In the genomic region with DNA sequence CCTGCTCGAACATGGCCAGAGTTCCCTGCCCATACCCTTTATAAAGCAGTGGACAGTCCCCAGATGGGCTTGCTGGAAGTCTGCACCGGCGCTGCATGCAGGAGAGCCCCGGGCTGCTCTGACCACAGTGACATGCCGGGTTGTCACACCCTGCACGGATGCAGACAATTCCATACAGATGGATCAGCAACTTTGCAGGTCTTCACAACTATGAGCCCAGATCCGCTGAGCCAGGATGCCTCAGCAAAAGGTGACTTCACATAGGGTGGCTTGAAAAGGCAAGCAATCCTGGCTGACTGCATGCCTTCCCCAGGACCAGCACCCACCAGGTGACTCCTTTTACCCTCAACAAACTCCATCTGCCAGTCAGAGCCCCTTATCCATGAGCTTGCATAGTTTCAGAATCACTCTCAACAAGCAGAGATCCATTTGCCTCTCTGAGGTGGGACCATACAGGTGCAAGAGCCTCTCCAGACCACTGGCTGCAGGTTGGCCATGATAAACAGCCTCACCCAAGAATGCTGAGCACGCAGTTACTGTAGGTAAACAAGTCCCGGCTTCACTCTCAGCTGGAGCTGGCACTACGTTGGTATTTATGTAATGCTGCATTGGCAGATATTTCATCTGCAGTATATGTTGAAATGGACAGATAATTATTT, we compare ENCODE assay signal across 17 cellular contexts.
"Had no signal": no experiment of that assay in that cellular context is flagged by ENCODE, and none has a peak within 500 bp of the region (broad histone marks: within the 10 kb centered on the region; RNA-seq: fewer than 3 reads in every experiment).

No MANE protein-coding gene starts in this region.

- H3K4me1 ChIP-seq: ascending aorta, breast epithelium, sigmoid colon, uterus had no signal

- H3K9me3 ChIP-seq: ascending aorta, breast epithelium, ovary, sigmoid colon, uterus had no signal

- H3K36me3 ChIP-seq: ascending aorta, breast epithelium, ovary, sigmoid colon, uterus had no signal

- H3K9me3 Mint-ChIP-seq: activated naive CD8-positive, alpha-beta T cell treated with anti-CD3 and anti-CD28 coated beads, Interleukin-2, amount 50 U/mL, for 24 hours had no signal

- ATAC-seq: activated CD4-positive, CD25-positive, alpha-beta regulatory T cell treated with anti-CD3 and anti-CD28 coated beads, Interleukin-2, amount 50 U/mL, for 24 hours; activated naive CD8-positive, alpha-beta T cell treated with anti-CD3 and anti-CD28 coated beads, Interleukin-2, amount 50 U/mL, for 24 hours had no signal

- H3K4me3 Mint-ChIP-seq: activated naive CD8-positive, alpha-beta T cell treated with anti-CD3 and anti-CD28 coated beads, Interleukin-2, amount 50 U/mL, for 24 hours; neural crest cell had no signal

- H3K27me3 ChIP-seq: ascending aorta, breast epithelium, ovary, sigmoid colon, uterus had no signal

- H3K4me3 ChIP-seq: ascending aorta, breast epithelium, ovary, sigmoid colon, uterus had no signal

- H3K4me1 Mint-ChIP-seq: activated naive CD8-positive, alpha-beta T cell treated with anti-CD3 and anti-CD28 coated beads, Interleukin-2, amount 50 U/mL, for 24 hours had no signal

- H3K27ac ChIP-seq: ascending aorta, breast epithelium, ovary, sigmoid colon, uterus had no signal

- DNase-seq: activated CD4-positive, alpha-beta T cell treated with anti-CD3 and anti-CD28 coated beads, Interleukin-2, amount 50 U/mL, for 1 hour; activated naive CD4-positive, alpha-beta T cell treated with Interleukin-2 at 50 U/mL for 16 hours; activated naive CD8-positive, alpha-beta T cell treated with anti-CD3 and anti-CD28 coated beads, Interleukin-2, amount 50 U/mL, for 24 hours; dermis blood vessel endothelial cell; hypothalamus; midbrain; ovary; sigmoid colon; stimulated activated CD4-positive, alpha-beta T cell treated with anti-CD3 and anti-CD28 coated beads, Interleukin-12 subunit alpha, Interleukin-12 subunit beta, amount 100 ng/mL, for 4 hours; stimulated activated CD4-positive, alpha-beta T cell treated with anti-CD3 and anti-CD28 coated beads, Interleukin-2, amount 100 ng/mL, for 24 hours; T-helper 1 cell; T1000; uterus had no signal

- H3K27ac Mint-ChIP-seq: activated naive CD8-positive, alpha-beta T cell treated with anti-CD3 and anti-CD28 coated beads, Interleukin-2, amount 50 U/mL, for 24 hours had no signal
